17 cellular contexts compared by ENCODE assay signal in the genomic region with DNA sequence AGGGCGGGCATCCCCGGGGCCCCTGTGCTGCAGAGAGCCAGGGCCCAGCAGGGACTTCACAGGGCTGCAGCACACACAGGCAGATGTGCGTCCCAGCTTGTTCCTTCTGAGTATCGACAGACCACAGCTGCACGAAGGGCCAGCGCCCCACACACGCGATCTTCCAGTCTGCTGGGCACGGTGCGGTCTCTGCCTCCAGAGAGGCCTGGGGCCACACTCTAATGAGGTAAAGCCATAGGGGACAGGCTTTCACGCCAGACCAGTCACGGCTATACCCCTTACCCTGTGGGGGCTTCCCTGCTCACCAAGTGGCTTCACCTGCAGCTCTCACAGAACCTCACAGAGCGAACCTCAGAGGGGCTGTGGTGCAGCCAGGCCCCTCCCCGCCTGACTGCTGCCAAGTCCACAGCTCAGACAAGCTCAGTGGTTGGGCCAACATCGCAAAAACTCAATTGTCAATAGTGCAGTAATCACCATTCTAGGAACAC.
DNase-seq lines count a peak whose midpoint lies in the region; ATAC-seq, FAIRE-seq and TF ChIP-seq lines count a peak whose summit lies in the region.
"Had no signal": no experiment of that assay in that cellular context is flagged by ENCODE, and none has a peak within 500 bp of the region (broad histone marks: within the 10 kb centered on the region; RNA-seq: fewer than 3 reads in every experiment).

No MANE protein-coding gene starts in this region.

- WGBS in IMR-90 (ENCODE audit: extremely low coverage in 2 of 2, insufficient read length in 1 of 2), 2 experiments, result 93% methylated on average over 12 of the region's 15 CpGs; no CpG with 5 or more reads in 1 of the 2 experiments
- 40 to 72% methylated on average over 2 to 5 of the region's 15 CpGs for whole genome bisulfite sequencing in esophagus squamous epithelium, 2 donors

- H4K91ac ChIP-seq in IMR-90 (ENCODE audit: insufficient read depth, low read depth, low read length), result no peak overlapping the region

- H3K27me3 ChIP-seq in IMR-90 (ENCODE audit: control insufficient read depth, insufficient read depth, low read length) (no peaks in the 10 kb centered on the region), right atrium auricular region (no peaks in the 10 kb centered on the region), esophagus squamous epithelium (no peaks in the 10 kb centered on the region)

- H4K8ac ChIP-seq in IMR-90 (ENCODE audit: low read depth in 2 of 2, low read length in 2 of 2), result peak overlapping the region in 1 of 2 experiments; percentile 9; a peak in 1 of 4 replicates

- H3K27ac ChIP-seq in IMR-90 (ENCODE audit: insufficient read depth, low read length) (no peak overlapping the region), right atrium auricular region (peak overlapping the region; percentile 64 to 84), substantia nigra (ENCODE audit: low read depth, low read length, poor library complexity, severe bottlenecking) (peak overlapping the region; percentile 96), esophagus squamous epithelium (no peak overlapping the region)
- H3K27ac ChIP-seq: GM23248 had no signal

- H2BK120ac ChIP-seq in IMR-90 (ENCODE audit: low read depth, low read length), result no peak overlapping the region

- no peak overlapping the region for H3K23ac ChIP-seq in IMR-90 (ENCODE audit: low read depth, low read length)

- no peak overlapping the region for H2BK20ac ChIP-seq in IMR-90 (ENCODE audit: low read depth, low read length)

- H3K79me1 ChIP-seq in IMR-90 (ENCODE audit: low read depth in 1 of 2, low read length in 2 of 2), result peaks cover 53 to 97% of the 10 kb centered on the region in 2 experiments

- no peak overlapping the region for H3K9ac ChIP-seq in IMR-90 (ENCODE audit: low read depth, low read length)
- H3K9ac ChIP-seq: GM23248 had no signal

- H2AK9ac ChIP-seq in IMR-90 (replicated peaks; ENCODE audit: low read depth, low read length, poor library complexity), result no peak overlapping the region

- no peak for TF ChIP-seq CTCF in IMR-90 (conservative IDR thresholded peaks at IDR 0.05; ENCODE audit: low read depth, low read length)
- TF ChIP-seq CTCF in right atrium auricular region (IDR thresholded peaks at IDR 0.05), result no peak
- no peak for TF ChIP-seq CTCF in esophagus squamous epithelium (IDR thresholded peaks at IDR 0.05)

- no peak overlapping the region; the same call in 1 of the 2 replicates for H3K14ac ChIP-seq in IMR-90 (replicated peaks; ENCODE audit: low read depth, low read length)

- H2AFZ ChIP-seq in IMR-90 (replicated peaks; ENCODE audit: low read length, poor library complexity), result no peak overlapping the region
- H2AFZ ChIP-seq: GM23248 had no signal

- dilution Hi-C loops in IMR-90 (cut with HindIII; ENCODE audit: low sequenced_read_pairs, unreplicated experiment), result no loop called here

- H2AK5ac ChIP-seq in IMR-90 (ENCODE audit: low read depth, low read length), result peak overlapping the region; percentile 40

- ATAC-seq in GM18511 (IDR thresholded peaks at IDR 0.05; ENCODE audit: unreplicated experiment) (peak; percentile 85), IMR-90 (ENCODE audit: low read depth) (no peak)
- ATAC-seq: activated CD4-positive, alpha-beta T cell treated with anti-CD3 and anti-CD28 coated beads for 36 hours; PC-3 had no signal

- no TSS peak for BruUV-seq in IMR-90 (replicated peaks; lab: Mats Ljungman, UMichigan)

- no peak overlapping the region for H2BK5ac ChIP-seq in IMR-90 (ENCODE audit: low read depth, low read length, poor library complexity, severe bottlenecking)

- peaks cover 58% of the 10 kb centered on the region for H4K20me1 ChIP-seq in IMR-90 (ENCODE audit: insufficient read depth, low read length)

- H3K18ac ChIP-seq in IMR-90 (ENCODE audit: low read depth, low read length), result no peak overlapping the region

- POLR2A ChIA-PET in IMR-90 (lab: Charles Lee; ENCODE audit: unreplicated experiment), result no interaction called here

- H4K5ac ChIP-seq in IMR-90 (ENCODE audit: low read depth, low read length), result no peak overlapping the region

- in situ Hi-C loops in IMR-90 (cut with MboI; ENCODE audit: low sequenced_read_pairs), result no loop called here

- TF ChIP-seq POLR2A in IMR-90 (IDR thresholded peaks at IDR 0.05; ENCODE audit: low read depth, low read length), result no peak
- no peak for TF ChIP-seq POLR2A in esophagus squamous epithelium (IDR thresholded peaks at IDR 0.05)

- H3K9me1 ChIP-seq in IMR-90 (ENCODE audit: insufficient read depth, low read length), result peaks cover 53% of the 10 kb centered on the region

- DNase-seq in IMR-90 (no peak), right atrium auricular region (ENCODE audit: low spot score) (no peak), substantia nigra (lab: John Stamatoyannopoulos, UW) (peak in 19 of 49 donors; percentile 20 to 66 (median 37)), HTR-8/SVneo (ENCODE audit: insufficient read length, low spot score) (no peak), esophagus squamous epithelium (lab: John Stamatoyannopoulos, UW) (no peak)
- DNase-seq in stimulated activated naive CD4-positive, alpha-beta T cell treated with Interleukin-2 at 50 U/mL for 16 hours (lab: John Stamatoyannopoulos, UW), result no peak
- DNase-seq: activated CD4-positive, alpha-beta T cell treated with anti-CD3 and anti-CD28 coated beads for 36 hours; amniotic stem cell; GM23248; NCI-H1436; NCI-H2171 treated with DMSO at 0.1 percent for 48 hours; NCI-H82; PC-3; stimulated activated CD4-positive, alpha-beta T cell treated with anti-CD3 and anti-CD28 coated beads, Interleukin-15, amount 100 ng/mL, for 24 hours had no signal

- peaks cover 13% of the 10 kb centered on the region; the same call in 1 of the 2 replicates for H3K36me3 ChIP-seq in IMR-90 (ENCODE audit: control insufficient read depth, insufficient read depth, low read length)
- no peaks in the 10 kb centered on the region for H3K36me3 ChIP-seq in right atrium auricular region
- no peaks in the 10 kb centered on the region for H3K36me3 ChIP-seq in esophagus squamous epithelium

- no peak for FAIRE-seq in HTR-8/SVneo (lab: Jason Lieb, UNC)
- FAIRE-seq: G401.6, islet of Langerhans had no signal

- intact Hi-C loops in IMR-90 (cut with micrococcal nuclease) (no loop called here), esophagus squamous epithelium (cut with DNase I) (no loop called here)

- H3K56ac ChIP-seq in IMR-90 (ENCODE audit: extremely low read depth, insufficient read depth, low read length), result no peak overlapping the region

- H2BK15ac ChIP-seq in IMR-90 (ENCODE audit: low read depth, low read length), result no peak overlapping the region

- H3K4me3 ChIP-seq in IMR-90 (ENCODE audit: insufficient read depth, low read depth, low read length) (no peak overlapping the region), right atrium auricular region (no peak overlapping the region), esophagus squamous epithelium (no peak overlapping the region)
- H3K4me3 ChIP-seq: GM23248 had no signal

- CTCF ChIA-PET in IMR-90 (lab: Yijun Ruan, JAX), result no interaction called here

- TF ChIP-seq RAD21 in IMR-90 (IDR thresholded peaks at IDR 0.05; ENCODE audit: low read length), result no peak

- no peak overlapping the region; the same call in 1 of the 2 replicates for H3K4ac ChIP-seq in IMR-90 (ENCODE audit: low read depth, low read length)

- H3K4me1 ChIP-seq in IMR-90 (ENCODE audit: control insufficient read depth, insufficient read depth, low read length), result peaks cover 22% of the 10 kb centered on the region
- peaks cover 0 to 60% of the 10 kb centered on the region in 2 donors for H3K4me1 ChIP-seq in right atrium auricular region
- peaks cover 7 to 36% (median 12%) of the 10 kb centered on the region in 3 donors for H3K4me1 ChIP-seq in esophagus squamous epithelium

- H3K9me3 ChIP-seq in IMR-90 (ENCODE audit: control insufficient read depth, insufficient read depth, low read length) (no peaks in the 10 kb centered on the region), right atrium auricular region (no peaks in the 10 kb centered on the region), esophagus squamous epithelium (no peaks in the 10 kb centered on the region)

- H3K4me2 ChIP-seq in IMR-90 (ENCODE audit: low read depth, low read length), result no peak overlapping the region

TF ChIP-seq in IMR-90, 13 proteins besides CTCF, POLR2A, EP300 and RAD21:
- TF ChIP-seq MAZ (IDR thresholded peaks at IDR 0.05; ENCODE audit: borderline replicate concordance, low read depth, low read length), result no peak
- TF ChIP-seq BHLHE40 (IDR thresholded peaks at IDR 0.05; ENCODE audit: low read depth, low read length), result no peak
- TF ChIP-seq USF2 (IDR thresholded peaks at IDR 0.05; ENCODE audit: low read depth, low read length), result no peak
- no peak for TF ChIP-seq FOS (IDR thresholded peaks at IDR 0.05; ENCODE audit: low read depth, low read length)
- TF ChIP-seq MAFK (IDR thresholded peaks at IDR 0.05; ENCODE audit: low read depth, low read length), result no peak

Comparison
In these comparisons a context has a peak if more than half of its experiments do, and no peak if none do; other contexts are left out.
1. H3K27ac ChIP-seq: peak in right atrium auricular region (2 of 2) and substantia nigra (single experiment); none in IMR-90 (single experiment) and esophagus squamous epithelium (0 of 4).